8 cellular contexts compared by ENCODE assay signal in the genomic region with DNA sequence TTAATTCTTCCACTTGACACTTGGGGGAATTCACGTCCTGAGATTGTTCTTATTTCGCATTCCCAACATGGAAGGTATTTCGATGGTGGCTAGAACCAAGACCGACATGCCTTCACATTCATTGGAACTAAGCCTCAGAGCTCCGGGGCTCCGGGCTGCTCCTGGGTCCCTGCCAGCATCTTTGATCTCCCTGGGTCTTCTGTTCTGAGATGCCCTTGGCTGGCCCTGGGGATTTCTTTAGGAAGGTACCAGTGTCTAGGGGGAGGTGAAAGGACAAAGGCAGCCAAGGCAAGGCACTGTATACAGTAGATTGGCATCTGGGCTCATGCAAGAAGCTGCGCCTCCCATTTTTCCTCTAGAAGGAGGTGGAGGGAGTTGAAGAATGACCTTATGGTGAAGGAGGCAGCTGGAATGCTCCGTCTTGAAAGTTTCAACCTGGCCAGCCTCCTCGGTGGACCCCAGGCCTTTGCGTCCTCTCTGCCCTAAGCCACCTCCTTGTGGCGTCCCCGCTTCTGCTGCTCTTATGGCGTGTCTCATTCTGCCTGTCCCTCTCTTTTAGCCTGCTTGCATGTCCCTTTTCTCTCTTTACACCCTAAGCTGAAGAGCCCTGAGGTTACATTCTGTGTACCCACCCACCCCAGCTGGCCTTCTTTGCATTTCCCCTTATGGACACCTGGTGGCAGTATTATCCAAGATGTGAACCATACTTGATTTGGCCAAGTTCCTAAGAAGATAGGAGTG.
DNase-seq lines count a peak whose midpoint lies in the region; ATAC-seq and TF ChIP-seq lines count a peak whose summit lies in the region.

No MANE protein-coding gene starts in this region.

- ATAC-seq in GM21529 (IDR thresholded peaks at IDR 0.05; ENCODE audit: unreplicated experiment), result peak; percentile 52
- ATAC-seq in stimulated activated memory B cell treated with anti-CD40 and anti-IgM and Interleukin-4, amounts not matched to agents 10 μg/mL and 1 μg/mL and 100 μg/mL, for 72 hours, result no peak

- intact Hi-C loops in tibial artery (cut with DNase I; ENCODE audit: low total_unique reads), result no loop called here

- H3K4me3 ChIP-seq in astrocyte of the cerebellum (ENCODE audit: low read depth, low read length) (no peak overlapping the region), tibial artery (no peak overlapping the region)

- TF ChIP-seq CTCF in astrocyte of the cerebellum (IDR thresholded peaks at IDR 0.05; ENCODE audit: low read depth, low read length, missing control alignments) (peak; percentile 74), tibial artery (IDR thresholded peaks at IDR 0.05) (peak; percentile 43 to 50)

- H3K27me3 Mint-ChIP-seq in stimulated activated memory B cell treated with anti-CD40 and anti-IgM and Interleukin-4, amounts not matched to agents 10 μg/mL and 1 μg/mL and 100 μg/mL, for 72 hours, result peaks cover 75% of the 10 kb centered on the region

- H3K36me3 ChIP-seq in tibial artery, result peaks cover 0 to 7% (median 0%) of the 10 kb centered on the region in 3 donors

- DNase-seq in DMS 273 treated with DMSO at 0.1 percent for 48 hours (lab: John Stamatoyannopoulos, UW) (peak; percentile 20), NCI-H446 treated with DMSO at 0.1 percent for 48 hours (lab: John Stamatoyannopoulos, UW) (peak; percentile 0), astrocyte of the cerebellum (ENCODE audit: low read depth) (peak; percentile 9), iPS-NIHi11 (ENCODE audit: low spot score) (peak; percentile 88), tibial artery (peak in 1 of 2 donors; percentile 54), NCI-H1048 (lab: John Stamatoyannopoulos, UW) (no peak)

- in situ Hi-C loops in astrocyte of the cerebellum (cut with HindIII; ENCODE audit: low sequenced_read_pairs), result no loop called here

- H3K9me3 Mint-ChIP-seq in stimulated activated memory B cell treated with anti-CD40 and anti-IgM and Interleukin-4, amounts not matched to agents 10 μg/mL and 1 μg/mL and 100 μg/mL, for 72 hours, result no peaks in the 10 kb centered on the region

- H3K4me3 Mint-ChIP-seq in stimulated activated memory B cell treated with anti-CD40 and anti-IgM and Interleukin-4, amounts not matched to agents 10 μg/mL and 1 μg/mL and 100 μg/mL, for 72 hours, result no peak overlapping the region

- no peaks in the 10 kb centered on the region for H3K9me3 ChIP-seq in tibial artery

- H3K27me3 ChIP-seq in tibial artery, result no peaks in the 10 kb centered on the region

- H3K36me3 Mint-ChIP-seq in stimulated activated memory B cell treated with anti-CD40 and anti-IgM and Interleukin-4, amounts not matched to agents 10 μg/mL and 1 μg/mL and 100 μg/mL, for 72 hours, result no peaks in the 10 kb centered on the region

- no peaks in the 10 kb centered on the region for H3K4me1 Mint-ChIP-seq in stimulated activated memory B cell treated with anti-CD40 and anti-IgM and Interleukin-4, amounts not matched to agents 10 μg/mL and 1 μg/mL and 100 μg/mL, for 72 hours

- no peak overlapping the region for H3K27ac Mint-ChIP-seq in stimulated activated memory B cell treated with anti-CD40 and anti-IgM and Interleukin-4, amounts not matched to agents 10 μg/mL and 1 μg/mL and 100 μg/mL, for 72 hours

- H3K4me1 ChIP-seq in tibial artery, result no peaks in the 10 kb centered on the region

- H3K27ac ChIP-seq in tibial artery, result no peak overlapping the region
